ENCODE assay signal across 8 cellular contexts in the genomic region with DNA sequence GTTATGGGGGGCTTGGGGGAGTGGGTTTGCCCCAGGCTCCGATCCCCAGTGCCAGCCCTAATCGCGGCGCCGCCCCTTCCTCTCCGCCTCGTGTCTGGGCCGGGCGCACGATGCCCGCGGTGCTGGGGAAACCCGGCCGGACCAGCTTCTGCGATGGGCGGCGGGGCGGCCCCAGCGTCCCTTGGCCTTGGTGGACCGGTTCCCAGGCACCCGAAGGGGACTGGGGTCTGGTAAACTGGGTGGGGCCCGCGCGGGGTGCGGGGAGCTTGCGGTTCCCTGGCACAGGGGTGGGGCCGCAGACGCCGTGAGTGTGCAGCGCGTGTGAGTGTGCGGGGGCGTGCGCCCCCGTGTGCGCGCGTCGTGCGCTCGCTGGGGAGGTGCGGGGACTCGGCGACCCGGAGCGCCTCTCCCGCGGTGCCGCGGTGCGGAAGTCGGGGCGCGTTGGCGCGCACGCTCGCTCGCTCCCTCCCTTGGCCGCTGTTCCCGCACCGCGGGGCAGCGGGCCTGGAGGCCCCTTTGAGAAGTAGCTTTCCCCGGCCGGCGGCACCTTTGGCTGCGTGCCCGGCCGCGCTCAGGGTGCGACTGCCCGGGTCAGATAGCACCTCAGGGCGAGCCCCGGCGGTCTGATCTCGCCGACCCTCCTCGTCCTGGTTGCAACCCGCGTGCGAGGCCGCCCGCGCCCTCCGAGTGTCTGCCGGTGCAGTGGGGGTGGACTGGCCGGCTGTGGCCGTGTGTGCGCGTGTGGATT. TPM values are rescaled to one million over a fixed set of nuclear protein-coding genes. Genes with fewer than 3 reads are reported as not detected.
A peak's percentile ranks its signal among the peaks of the same experiment; 100 is the strongest.
DNase-seq lines count a peak whose midpoint lies in the region; ATAC-seq and TF ChIP-seq lines count a peak whose summit lies in the region.

No MANE protein-coding gene starts in this region.

- TF ChIP-seq CTCF in SK-N-SH (IDR thresholded peaks at IDR 0.05) (no peak), heart left ventricle (IDR thresholded peaks at IDR 0.05) (peak in 2 of 12 donors; percentile 7 to 9), progenitor cell of endocrine pancreas (IDR thresholded peaks at IDR 0.05; ENCODE audit: unreplicated experiment) (no peak)

- intact Hi-C loops in heart left ventricle (cut with DNase I), result loop anchor here in 1 of 10 donors (2.0 to 10.0 kb wide), 2 partner anchors 216 to 306 kb away; a partner anchor contains a TSS

- peak overlapping the region; percentile 89 for H3K9ac ChIP-seq in SK-N-SH

- no peaks in the 10 kb centered on the region for H3K27me3 Mint-ChIP-seq in progenitor cell of endocrine pancreas

- H3K9me3 Mint-ChIP-seq in activated naive CD4-positive, alpha-beta T cell treated with anti-CD3 and anti-CD28 coated beads, Interleukin-2, amount 50 U/mL, for 72 hours, result no peaks in the 10 kb centered on the region
- no peaks in the 10 kb centered on the region for H3K9me3 Mint-ChIP-seq in progenitor cell of endocrine pancreas (ENCODE audit: low read depth)

- H3K27ac ChIP-seq in SK-N-SH (ENCODE audit: low read depth in 2 of 2, low read length in 1 of 2) (peak overlapping the region; percentile 80 to 96), heart left ventricle (peak overlapping the region; percentile 76 to 93 (median 84))

- peak overlapping the region; percentile 87 for H3K4me3 Mint-ChIP-seq in progenitor cell of endocrine pancreas (ENCODE audit: low read depth)

- DNase-seq in Daoy (ENCODE audit: low read depth) (peak; percentile 76), HuH-7 (ENCODE audit: low spot score) (peak; percentile 45), SK-N-SH (peak; percentile 80), heart left ventricle (peak; percentile 45 to 82 (median 52)), progenitor cell of endocrine pancreas (ENCODE audit: low spot score, unreplicated experiment) (peak; percentile 46), ureter (ENCODE audit: low spot score) (peak; percentile 62)
- peak; percentile 64 to 79 for DNase-seq in activated naive CD4-positive, alpha-beta T cell treated with anti-CD3 and anti-CD28 coated beads, Interleukin-2, amount 50 U/mL, for 72 hours (ENCODE audit: low spot score in 2 of 2)

- 4% methylated on average over 17 of the region's 91 CpGs for WGBS in SK-N-SH (ENCODE audit: low lambda C conversion rate)
- WGBS in heart left ventricle, 4 donors, result 0 to 1% (median 0%) methylated on average over 40 to 91 of the region's 91 CpGs

- peak overlapping the region; percentile 88 to 95 for H3K27ac Mint-ChIP-seq in activated naive CD4-positive, alpha-beta T cell treated with anti-CD3 and anti-CD28 coated beads, Interleukin-2, amount 50 U/mL, for 72 hours
- peak overlapping the region; percentile 92 for H3K27ac Mint-ChIP-seq in progenitor cell of endocrine pancreas

- no peaks in the 10 kb centered on the region for H3F3A ChIP-seq in SK-N-SH (replicated peaks; ENCODE audit: insufficient read depth)

- H3K9me3 ChIP-seq in SK-N-SH, result no peaks in the 10 kb centered on the region
- no peaks in the 10 kb centered on the region for H3K9me3 ChIP-seq in heart left ventricle

- H3K4me1 ChIP-seq in SK-N-SH (ENCODE audit: control insufficient read depth in 1 of 2, insufficient read depth in 2 of 2, low read depth in 1 of 2, low read length in 1 of 2), result peaks cover 8% of the 10 kb centered on the region in 2 experiments; a peak in 2 of 4 replicates
- peaks cover 0 to 49% (median 29%) of the 10 kb centered on the region in 12 donors for H3K4me1 ChIP-seq in heart left ventricle

- peaks cover 30% of the 10 kb centered on the region for H3K4me1 Mint-ChIP-seq in progenitor cell of endocrine pancreas (ENCODE audit: low read depth)

- H3K9me2 ChIP-seq in SK-N-SH, result no peaks in the 10 kb centered on the region

- H3K27me3 ChIP-seq in SK-N-SH (ENCODE audit: insufficient read depth) (no peaks in the 10 kb centered on the region), heart left ventricle (no peaks in the 10 kb centered on the region)

- H3K4me2 ChIP-seq in SK-N-SH, result peak overlapping the region; percentile 84

- H3K79me2 ChIP-seq in SK-N-SH (ENCODE audit: insufficient read depth), result peaks cover 62% of the 10 kb centered on the region

- CTCF ChIA-PET in SK-N-SH (lab: Yijun Ruan, JAX), result interaction anchor here (0.6 to 4.7 kb wide), 11 partner anchors 10 to 566 kb away, joined by 3 to 20 read pairs (median 3); a partner anchor contains a TSS

- no peak for TF ChIP-seq EP300 in SK-N-SH (IDR thresholded peaks at IDR 0.05; ENCODE audit: borderline replicate concordance in 1 of 2, low read depth in 1 of 2, low read length in 1 of 2)

- H3K36me3 ChIP-seq in SK-N-SH (replicated peaks in 1 of 2; ENCODE audit: control insufficient read depth in 1 of 2, insufficient read depth in 2 of 2, low read length in 1 of 2) (no peaks in the 10 kb centered on the region), heart left ventricle (no peaks in the 10 kb centered on the region)

- H3K4me3 ChIP-seq in SK-N-SH (ENCODE audit: low read depth in 2 of 2, low read length in 1 of 2) (peak overlapping the region; percentile 79 to 81), heart left ventricle (peak overlapping the region; percentile 63 to 96 (median 92))

- peaks cover 43% of the 10 kb centered on the region for H4K20me1 ChIP-seq in SK-N-SH (ENCODE audit: insufficient read depth)

- POLR2A ChIA-PET in SK-N-SH (lab: Yijun Ruan, JAX), result interaction anchor here (0.7 to 2.3 kb wide), 9 partner anchors 9 to 228 kb away, joined by 3 to 8 read pairs (median 3); a partner anchor contains a TSS

- TF ChIP-seq RAD21 in SK-N-SH (IDR thresholded peaks at IDR 0.05; ENCODE audit: low read length), result no peak

- TF ChIP-seq POLR2A in heart left ventricle (IDR thresholded peaks at IDR 0.05), result no peak

- H3K36me3 Mint-ChIP-seq in activated naive CD4-positive, alpha-beta T cell treated with anti-CD3 and anti-CD28 coated beads, Interleukin-2, amount 50 U/mL, for 72 hours, result peaks cover 0 to 9% of the 10 kb centered on the region in 2 donors
- no peaks in the 10 kb centered on the region for H3K36me3 Mint-ChIP-seq in progenitor cell of endocrine pancreas (ENCODE audit: insufficient read depth)

- peak overlapping the region; percentile 65 for H2AFZ ChIP-seq in SK-N-SH (ENCODE audit: low read depth)

- ATAC-seq in GM21529 (IDR thresholded peaks at IDR 0.05; ENCODE audit: unreplicated experiment) (peak; percentile 34), heart left ventricle (peak; percentile 3 to 54 (median 33))
- peak; percentile 61 to 64 for ATAC-seq in activated naive CD4-positive, alpha-beta T cell treated with anti-CD3 and anti-CD28 coated beads, Interleukin-2, amount 50 U/mL, for 72 hours

TF ChIP-seq in SK-N-SH, 30 proteins besides CTCF, POLR2A, EP300 and RAD21 (continues in another document):
- TF ChIP-seq, protein P1, sequence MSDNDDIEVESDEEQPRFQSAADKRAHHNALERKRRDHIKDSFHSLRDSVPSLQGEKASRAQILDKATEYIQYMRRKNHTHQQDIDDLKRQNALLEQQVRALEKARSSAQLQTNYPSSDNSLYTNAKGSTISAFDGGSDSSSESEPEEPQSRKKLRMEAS (IDR thresholded peaks at IDR 0.05; ENCODE audit: low read depth), result peak; percentile 72
- no peak for TF ChIP-seq TCF12 (IDR thresholded peaks at IDR 0.05)
- TF ChIP-seq NRF1 (IDR thresholded peaks at IDR 0.05; ENCODE audit: low read depth, low read length), result peak; percentile 6; the same call in 1 of the 2 replicates
- no peak for TF ChIP-seq TEAD4 (IDR thresholded peaks at IDR 0.05; ENCODE audit: borderline replicate concordance, insufficient read depth)
- TF ChIP-seq FOSL2 (IDR thresholded peaks at IDR 0.05; ENCODE audit: borderline replicate concordance, low read depth), result no peak
- no peak for TF ChIP-seq JUND (IDR thresholded peaks at IDR 0.05)
- TF ChIP-seq YY1 (IDR thresholded peaks at IDR 0.05; ENCODE audit: low read depth), result peak; percentile 10
- TF ChIP-seq RFX5 (IDR thresholded peaks at IDR 0.05; ENCODE audit: low read length), result no peak
- TF ChIP-seq, protein P2, sequence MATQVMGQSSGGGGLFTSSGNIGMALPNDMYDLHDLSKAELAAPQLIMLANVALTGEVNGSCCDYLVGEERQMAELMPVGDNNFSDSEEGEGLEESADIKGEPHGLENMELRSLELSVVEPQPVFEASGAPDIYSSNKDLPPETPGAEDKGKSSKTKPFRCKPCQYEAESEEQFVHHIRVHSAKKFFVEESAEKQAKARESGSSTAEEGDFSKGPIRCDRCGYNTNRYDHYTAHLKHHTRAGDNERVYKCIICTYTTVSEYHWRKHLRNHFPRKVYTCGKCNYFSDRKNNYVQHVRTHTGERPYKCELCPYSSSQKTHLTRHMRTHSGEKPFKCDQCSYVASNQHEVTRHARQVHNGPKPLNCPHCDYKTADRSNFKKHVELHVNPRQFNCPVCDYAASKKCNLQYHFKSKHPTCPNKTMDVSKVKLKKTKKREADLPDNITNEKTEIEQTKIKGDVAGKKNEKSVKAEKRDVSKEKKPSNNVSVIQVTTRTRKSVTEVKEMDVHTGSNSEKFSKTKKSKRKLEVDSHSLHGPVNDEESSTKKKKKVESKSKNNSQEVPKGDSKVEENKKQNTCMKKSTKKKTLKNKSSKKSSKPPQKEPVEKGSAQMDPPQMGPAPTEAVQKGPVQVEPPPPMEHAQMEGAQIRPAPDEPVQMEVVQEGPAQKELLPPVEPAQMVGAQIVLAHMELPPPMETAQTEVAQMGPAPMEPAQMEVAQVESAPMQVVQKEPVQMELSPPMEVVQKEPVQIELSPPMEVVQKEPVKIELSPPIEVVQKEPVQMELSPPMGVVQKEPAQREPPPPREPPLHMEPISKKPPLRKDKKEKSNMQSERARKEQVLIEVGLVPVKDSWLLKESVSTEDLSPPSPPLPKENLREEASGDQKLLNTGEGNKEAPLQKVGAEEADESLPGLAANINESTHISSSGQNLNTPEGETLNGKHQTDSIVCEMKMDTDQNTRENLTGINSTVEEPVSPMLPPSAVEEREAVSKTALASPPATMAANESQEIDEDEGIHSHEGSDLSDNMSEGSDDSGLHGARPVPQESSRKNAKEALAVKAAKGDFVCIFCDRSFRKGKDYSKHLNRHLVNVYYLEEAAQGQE (IDR thresholded peaks at IDR 0.05; ENCODE audit: low read depth, low read length), result no peak

RNA-seq across cellular contexts. Expression of a gene that starts 0.6 kb away (rescaled TPM):
- total RNA-seq in Daoy (2014; rRNA removed; shearing (Covaris generic)), result 12.6 and 19.7 TPM in 2 replicates
- polyA plus RNA-seq in SK-N-SH (2012; rRNA removed) (24.7 and 36.3 TPM in 2 replicates), heart left ventricle (1 to 10 TPM; 2.9 to 3.7 TPM)
- 32.8 and 34.4 TPM in 2 replicates for polyA plus RNA-seq in SK-N-SH (2012; cell fraction: cytosol; rRNA removed)
- polyA plus RNA-seq in SK-N-SH (2012; cell fraction: nucleus; rRNA removed), result 33.6 and 38.3 TPM in 2 replicates
- total RNA-seq in activated naive CD4-positive, alpha-beta T cell treated with anti-CD3 and anti-CD28 coated beads, Interleukin-2, amount 50 U/mL, for 72 hours, result 1 to 10 TPM; 5.9 to 9.3 TPM
- total RNA-seq in heart left ventricle (1 to 10 TPM; 2.7 to 6.0 (median 4.6) TPM), progenitor cell of endocrine pancreas (10.8 and 14.0 TPM in 2 replicates), ureter (6.2 TPM)

Comparison
In these comparisons a context has a peak if more than half of its experiments do, and no peak if none do; other contexts are left out.
1. Peak in every context shown above with its lines: DNase-seq, ATAC-seq, H3K4me3 ChIP-seq and H3K27ac ChIP-seq.